In the genomic region with DNA sequence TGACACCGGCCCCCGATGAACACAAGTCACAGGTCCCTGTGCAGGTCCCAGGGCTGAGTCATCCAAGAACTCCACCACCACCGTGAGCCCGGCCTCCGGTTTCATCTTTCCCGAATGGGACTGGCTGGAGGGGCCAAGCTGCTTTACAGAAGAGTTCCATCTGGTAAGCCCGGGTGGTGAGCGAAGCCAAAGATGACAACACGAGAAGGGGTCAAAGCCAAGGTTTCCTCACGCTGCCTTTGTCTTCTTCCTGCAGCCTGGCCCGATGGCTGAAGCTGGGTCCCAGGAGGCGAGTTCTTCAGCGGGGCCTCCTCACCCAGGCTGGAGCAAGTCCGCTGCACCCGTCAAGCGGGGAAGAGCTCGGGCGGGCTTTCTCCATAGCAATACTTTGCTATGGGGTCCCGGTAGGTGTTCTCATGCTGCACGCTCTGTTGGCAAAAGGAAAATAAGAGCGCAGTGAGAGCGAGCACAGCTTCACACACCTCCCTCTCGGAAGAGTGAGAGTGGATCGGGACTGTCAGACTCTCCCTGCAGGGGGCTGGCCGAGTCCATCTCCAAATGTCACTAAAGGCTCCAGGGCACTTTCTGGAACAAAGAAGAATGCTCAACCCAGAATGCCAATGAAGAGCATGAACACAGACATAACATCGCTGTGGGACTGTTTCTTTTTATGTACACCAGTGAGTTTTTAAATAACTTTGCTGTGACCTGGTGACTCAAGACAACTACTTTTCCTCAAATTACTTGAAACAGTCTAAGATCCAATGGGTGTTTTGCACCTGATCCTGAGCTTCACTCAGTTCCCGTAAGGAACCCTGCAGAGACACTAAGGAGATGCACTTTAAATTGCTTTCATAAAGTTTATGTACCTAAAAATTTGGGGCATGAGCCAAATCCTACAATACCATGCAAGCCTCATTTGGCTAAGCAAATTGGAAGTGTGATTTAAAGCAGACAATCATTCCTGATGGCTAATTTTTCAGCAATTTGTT, we compare ENCODE assay signal across 9 cellular contexts. TPM values are rescaled to one million over a fixed set of nuclear protein-coding genes. Genes with fewer than 3 reads are reported as not detected.
DNase-seq lines count a peak whose midpoint lies in the region; ATAC-seq, FAIRE-seq and TF ChIP-seq lines count a peak whose summit lies in the region.
"Had no signal": no experiment of that assay in that cellular context is flagged by ENCODE, and none has a peak within 500 bp of the region (broad histone marks: within the 10 kb centered on the region; RNA-seq: fewer than 3 reads in every experiment).

No MANE protein-coding gene starts in this region.

- intact Hi-C loops in cardiac septum (cut with DNase I), result no loop called here
- intact Hi-C loops in pancreas (cut with DNase I), result loop anchor here in 1 of 3 donors (10.0 kb wide), 1 partner anchor 723 kb away; no protein-coding TSS in a partner anchor
- intact Hi-C loops in prostate gland (cut with DNase I), result loop anchor here (5.0 kb wide), 1 partner anchor 100 kb away; no protein-coding TSS in a partner anchor

- peak; percentile 45 for DNase-seq in Ammon's horn (ENCODE audit: low spot score)
- DNase-seq in adipocyte (ENCODE audit: low read depth), result no peak
- peak; percentile 80 for DNase-seq in cardiac septum (ENCODE audit: low spot score)
- DNase-seq in pancreas, result peak in 1 of 6 donors; percentile 32
- DNase-seq in prostate gland (ENCODE audit: low spot score), result no peak
- no peak for DNase-seq in NCI-H2081 (lab: John Stamatoyannopoulos, UW)
- no peak for DNase-seq in CD8-positive, alpha-beta memory T cell
- DNase-seq: activated naive CD4-positive, alpha-beta T cell had no signal

- CTCF ChIA-PET in CD8-positive, alpha-beta memory T cell (lab: Charles Lee), result interaction anchor here (1.9 to 2.2 kb wide), 2 partner anchors 9 to 14 kb away, joined by 6 to 8 read pairs; no protein-coding TSS in a partner anchor

- H3K27me3 ChIP-seq in adipocyte (replicated peaks; ENCODE audit: control insufficient read depth, insufficient read depth, low read length) (no peaks in the 10 kb centered on the region), pancreas (no peaks in the 10 kb centered on the region), prostate gland (replicated peaks; ENCODE audit: insufficient read depth) (no peaks in the 10 kb centered on the region)
- no peaks in the 10 kb centered on the region for H3K27me3 ChIP-seq in CD8-positive, alpha-beta memory T cell (ENCODE audit: insufficient read depth, low read length, poor library complexity, severe bottlenecking)

- H3K9me3 Mint-ChIP-seq in CD8-positive, alpha-beta memory T cell, result no peaks in the 10 kb centered on the region

- H3K27ac Mint-ChIP-seq in CD8-positive, alpha-beta memory T cell, result peak overlapping the region in 1 of 8 donors; percentile 83

- peak in 3 of 4 donors; percentile 10 to 38 (median 17) for ATAC-seq in pancreas
- ATAC-seq in HG03469 (IDR thresholded peaks at IDR 0.05; ENCODE audit: unreplicated experiment), result no peak

- H3K36me3 ChIP-seq in adipocyte (ENCODE audit: control insufficient read depth, insufficient read depth, low read length, severe bottlenecking), result peaks cover 34% of the 10 kb centered on the region
- peaks cover 0 to 14% (median 0%) of the 10 kb centered on the region in 3 donors for H3K36me3 ChIP-seq in pancreas
- no peaks in the 10 kb centered on the region for H3K36me3 ChIP-seq in prostate gland
- peaks cover 27% of the 10 kb centered on the region for H3K36me3 ChIP-seq in CD8-positive, alpha-beta memory T cell (ENCODE audit: insufficient read depth, low read length)

- no peaks in the 10 kb centered on the region for H3K9me3 ChIP-seq in adipocyte (ENCODE audit: control insufficient read depth, low read length)
- no peaks in the 10 kb centered on the region for H3K9me3 ChIP-seq in pancreas
- H3K9me3 ChIP-seq in prostate gland, result no peaks in the 10 kb centered on the region
- H3K9me3 ChIP-seq in CD8-positive, alpha-beta memory T cell (ENCODE audit: low read length), result no peaks in the 10 kb centered on the region

- H3K4me1 ChIP-seq in adipocyte (ENCODE audit: control insufficient read depth, insufficient read depth, low read length) (peaks cover 47% of the 10 kb centered on the region), pancreas (no peaks in the 10 kb centered on the region), prostate gland (replicated peaks) (no peaks in the 10 kb centered on the region)
- H3K4me1 ChIP-seq in CD8-positive, alpha-beta memory T cell (ENCODE audit: insufficient read depth, low read length), result no peaks in the 10 kb centered on the region

- peak overlapping the region; percentile 67 for H3K4me3 ChIP-seq in adipocyte (ENCODE audit: low read length)
- H3K4me3 ChIP-seq in pancreas, result no peak overlapping the region
- no peak overlapping the region for H3K4me3 ChIP-seq in prostate gland
- no peak overlapping the region for H3K4me3 ChIP-seq in CD8-positive, alpha-beta memory T cell (ENCODE audit: low read length)

- no peak for TF ChIP-seq POLR2A in prostate gland (IDR thresholded peaks at IDR 0.05)

- POLR2A ChIA-PET in CD8-positive, alpha-beta memory T cell (lab: Charles Lee), result no interaction called here

- 87 to 88% methylated on average over 27 of the region's 27 CpGs for WGBS in pancreas, 2 donors
- WGBS in prostate gland, result 66% methylated on average over 27 of the region's 27 CpGs

- H3K27ac ChIP-seq in pancreas, result no peak overlapping the region
- H3K27ac ChIP-seq in prostate gland, result no peak overlapping the region
- no peak overlapping the region for H3K27ac ChIP-seq in CD8-positive, alpha-beta memory T cell (ENCODE audit: low read depth, low read length)

- TF ChIP-seq CTCF in pancreas (IDR thresholded peaks at IDR 0.05) (no peak), prostate gland (IDR thresholded peaks at IDR 0.05) (no peak)

- H3K4me3 Mint-ChIP-seq in CD8-positive, alpha-beta memory T cell, result no peak overlapping the region

- no peak for FAIRE-seq in pancreas (lab: Jason Lieb, UNC)

- H3K36me3 Mint-ChIP-seq in CD8-positive, alpha-beta memory T cell, result peaks cover 0 to 88% (median 22%) of the 10 kb centered on the region in 3 donors

- H3K9ac ChIP-seq in adipocyte (ENCODE audit: low read length), result peak overlapping the region; percentile 9

- peaks cover 4 to 11% (median 6%) of the 10 kb centered on the region in 3 donors for H3K4me1 Mint-ChIP-seq in CD8-positive, alpha-beta memory T cell

- no peaks in the 10 kb centered on the region for H3K27me3 Mint-ChIP-seq in CD8-positive, alpha-beta memory T cell

RNA-seq across cellular contexts. Expression of gene SPRING1, which starts 20.1 kb away (rescaled TPM):
- total RNA-seq in cardiac septum (10.5 TPM), pancreas (10 to 100 TPM in 4 of 6 donors, 1 to 10 TPM in 2; 7.9 to 21.9 (median 11.7) TPM), prostate gland (10 to 100 TPM; 12.9 to 21.0 TPM)
- polyA plus RNA-seq in pancreas, result 1 to 10 TPM; 7.5 to 8.4 TPM
- total RNA-seq in CD8-positive, alpha-beta memory T cell, result 10 to 100 TPM; 41.3 to 44.0 TPM
- polyA plus RNA-seq in CD8-positive, alpha-beta memory T cell, result 24.0 TPM

RNA-seq across cellular contexts. Expression of gene RNFT2, which starts 20.4 kb away (rescaled TPM):
- total RNA-seq in cardiac septum (0.78 TPM), pancreas (1 to 10 TPM in 4 of 6 donors, under 1 TPM in 2; 0.51 to 1.8 (median 1.2) TPM), prostate gland (1 to 10 TPM in 1 of 2 donors, under 1 TPM in 1; 0.32 to 4.7 TPM)
- 1 to 10 TPM; 1.6 to 2.6 TPM for polyA plus RNA-seq in pancreas
- 10 to 100 TPM; 14.6 to 15.8 TPM for total RNA-seq in CD8-positive, alpha-beta memory T cell
- 1.8 TPM for polyA plus RNA-seq in CD8-positive, alpha-beta memory T cell

Comparison
In these comparisons a context has a peak if more than half of its experiments do, and no peak if none do; other contexts are left out.
1. DNase-seq: peak in Ammon's horn (single experiment) and cardiac septum (single experiment); none in adipocyte (single experiment), prostate gland (single experiment), NCI-H2081 (0 of 2) and CD8-positive, alpha-beta memory T cell (0 of 5).